ENCODE assay signal across 1 cellular context in the genomic region with DNA sequence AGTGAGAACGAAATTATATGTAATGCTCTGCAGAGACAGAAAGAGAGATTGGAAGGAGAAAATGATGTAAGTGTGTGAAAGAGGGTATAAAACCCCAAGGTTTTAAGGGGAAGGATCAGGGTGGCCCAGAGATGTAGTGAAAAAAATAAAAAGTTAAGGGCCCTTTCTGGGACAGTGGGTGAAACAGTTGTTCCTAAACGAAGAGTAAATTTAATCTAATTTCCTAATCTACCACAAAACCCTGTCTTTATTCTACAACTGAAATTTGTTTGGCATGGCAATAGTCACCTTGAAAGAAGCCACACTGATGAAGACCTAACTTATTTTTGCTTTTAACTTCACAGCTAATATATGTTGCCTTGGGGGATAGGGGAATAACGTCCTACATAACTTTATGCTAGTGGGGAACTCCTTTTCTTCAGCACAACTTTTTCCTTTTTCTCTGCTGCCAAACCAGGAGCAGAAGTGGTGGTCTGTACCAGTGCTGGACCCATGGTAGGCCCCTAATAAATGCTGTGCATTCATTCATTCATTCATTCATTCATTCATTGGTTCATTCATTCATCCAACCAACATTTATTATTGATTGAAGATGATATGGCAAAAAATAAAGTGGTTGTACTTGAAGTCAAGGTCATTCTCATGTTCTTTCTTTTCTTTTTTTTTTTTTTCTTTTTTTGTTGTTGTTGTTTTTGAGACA.
TF ChIP-seq lines count a peak whose summit lies in the region.

No MANE protein-coding gene starts in this region.

TF ChIP-seq in K562, 482 proteins besides CTCF, POLR2A, EP300 and RAD21:
- TF ChIP-seq CEBPG (CRISPR knock-in tag; IDR thresholded peaks at IDR 0.05) (no peak), CEBPG (tag; conservative IDR thresholded peaks at IDR 0.05 in 1 of 2, IDR thresholded peaks at IDR 0.05 in 1 of 2) (peak in 1 of 2 experiments; percentile 24; a peak in 1 of 4 replicates), HDAC2 (IDR thresholded peaks at IDR 0.05) (no peak), ZNF24 (IDR thresholded peaks at IDR 0.05) (peak; percentile 95), MEIS2 (IDR thresholded peaks at IDR 0.05; ENCODE audit: partially characterized antibody) (peak; percentile 12)
- TF ChIP-seq, protein P1, sequence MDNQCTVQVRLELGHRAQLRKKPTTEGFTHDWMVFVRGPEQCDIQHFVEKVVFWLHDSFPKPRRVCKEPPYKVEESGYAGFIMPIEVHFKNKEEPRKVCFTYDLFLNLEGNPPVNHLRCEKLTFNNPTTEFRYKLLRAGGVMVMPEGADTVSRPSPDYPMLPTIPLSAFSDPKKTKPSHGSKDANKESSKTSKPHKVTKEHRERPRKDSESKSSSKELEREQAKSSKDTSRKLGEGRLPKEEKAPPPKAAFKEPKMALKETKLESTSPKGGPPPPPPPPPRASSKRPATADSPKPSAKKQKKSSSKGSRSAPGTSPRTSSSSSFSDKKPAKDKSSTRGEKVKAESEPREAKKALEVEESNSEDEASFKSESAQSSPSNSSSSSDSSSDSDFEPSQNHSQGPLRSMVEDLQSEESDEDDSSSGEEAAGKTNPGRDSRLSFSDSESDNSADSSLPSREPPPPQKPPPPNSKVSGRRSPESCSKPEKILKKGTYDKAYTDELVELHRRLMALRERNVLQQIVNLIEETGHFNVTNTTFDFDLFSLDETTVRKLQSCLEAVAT (IDR thresholded peaks at IDR 0.05), result no peak
